1 cellular context compared by ENCODE assay signal in genomic region chr6:18264338-18265098, GRCh38.
TF ChIP-seq lines count a peak whose summit lies in the region.

Gene DEK, minus strand, starts transcription at chr6:18264530. Its CDS starts 543 bp downstream, at chr6:18263987.

TF ChIP-seq in K562, 482 proteins besides CTCF, POLR2A, EP300 and RAD21 (continued from another document and continues in another):
- TF ChIP-seq MLLT1 (IDR thresholded peaks at IDR 0.05) = no peak; a peak in 1 of 4 replicates
- TF ChIP-seq TEAD2 (tag; IDR thresholded peaks at IDR 0.05) = no peak
- TF ChIP-seq CBX2 (IDR thresholded peaks at IDR 0.05; ENCODE audit: insufficient read depth, low read length, poor library complexity, severe bottlenecking) = no peak
- TF ChIP-seq CLOCK (CRISPR knock-in tag; IDR thresholded peaks at IDR 0.05; ENCODE audit: borderline replicate concordance) = no peak
- TF ChIP-seq TEAD1 (CRISPR knock-in tag; IDR thresholded peaks at IDR 0.05) = peak in 1 of 2 experiments; percentile 58; a peak in 1 of 4 replicates
- peak; percentile 41; the same call in 1 of the 2 replicates for TF ChIP-seq REST (CRISPR knock-in tag; IDR thresholded peaks at IDR 0.05; ENCODE audit: low read depth)
- peak; percentile 50 for TF ChIP-seq EP400 (IDR thresholded peaks at IDR 0.05)
- no peak for TF ChIP-seq ZNF318 (IDR thresholded peaks at IDR 0.05; ENCODE audit: borderline replicate concordance in 1 of 2, low read depth in 1 of 2)
- no peak for TF ChIP-seq NEUROD1 (IDR thresholded peaks at IDR 0.05; ENCODE audit: borderline replicate concordance, low read depth, low read length, partially characterized antibody)
- no peak for TF ChIP-seq RERE (CRISPR knock-in tag; IDR thresholded peaks at IDR 0.05; ENCODE audit: borderline replicate concordance)
- TF ChIP-seq ZZZ3 (IDR thresholded peaks at IDR 0.05) = no peak
- no peak for TF ChIP-seq ZNF324 (CRISPR knock-in tag; IDR thresholded peaks at IDR 0.05)
- no peak for TF ChIP-seq ERF (CRISPR knock-in tag; IDR thresholded peaks at IDR 0.05)
- TF ChIP-seq CHD2 (IDR thresholded peaks at IDR 0.05; ENCODE audit: low read depth, low read length) = no peak
- peak; percentile 82; the same call in 1 of the 2 replicates for TF ChIP-seq GATAD2A (IDR thresholded peaks at IDR 0.05)
- TF ChIP-seq TARDBP (IDR thresholded peaks at IDR 0.05) = peak; percentile 95
- no peak for TF ChIP-seq BRF1 (IDR thresholded peaks at IDR 0.05; ENCODE audit: borderline replicate concordance, extremely low read depth, insufficient read length)
- TF ChIP-seq NFE2L1 (tag; IDR thresholded peaks at IDR 0.05; ENCODE audit: borderline replicate concordance, low read depth) = no peak
- TF ChIP-seq SRSF7 (optimal IDR thresholded peaks at IDR 0.05; ENCODE audit: low read depth, low read length) = no peak
- TF ChIP-seq FOXK2 (conservative IDR thresholded peaks at IDR 0.05 in 1 of 2, IDR thresholded peaks at IDR 0.05 in 1 of 2; ENCODE audit: low read depth in 2 of 2) = peak; percentile 80 to 83; a peak in 3 of 4 replicates
- no peak; the same call in 1 of the 2 replicates for TF ChIP-seq ETV5 (CRISPR knock-in tag; IDR thresholded peaks at IDR 0.05; ENCODE audit: low read depth)
- TF ChIP-seq SIRT6 (IDR thresholded peaks at IDR 0.05; ENCODE audit: low read depth, low read length) = no peak
- 0 out of 2 replicates have a peak, but pooled peaks have one; percentile 20 for TF ChIP-seq SMARCE1 (IDR thresholded peaks at IDR 0.05)
- TF ChIP-seq SNIP1 (IDR thresholded peaks at IDR 0.05; ENCODE audit: low read depth) = no peak
- TF ChIP-seq ZNF766 (CRISPR knock-in tag; conservative IDR thresholded peaks at IDR 0.05) = no peak
- peak; percentile 84 for TF ChIP-seq L3MBTL2 (IDR thresholded peaks at IDR 0.05)
- peak in 1 of 2 experiments; percentile 61; a peak in 2 of 4 replicates for TF ChIP-seq MNT (conservative IDR thresholded peaks at IDR 0.05)
- no peak for TF ChIP-seq THRAP3 (IDR thresholded peaks at IDR 0.05; ENCODE audit: borderline replicate concordance)
- TF ChIP-seq ZFP91 (CRISPR knock-in tag; IDR thresholded peaks at IDR 0.05) = no peak
- TF ChIP-seq MAFG (tag; conservative IDR thresholded peaks at IDR 0.05) = no peak
